Comparison of ENCODE assay signal across 3 cellular contexts in the genomic region with DNA sequence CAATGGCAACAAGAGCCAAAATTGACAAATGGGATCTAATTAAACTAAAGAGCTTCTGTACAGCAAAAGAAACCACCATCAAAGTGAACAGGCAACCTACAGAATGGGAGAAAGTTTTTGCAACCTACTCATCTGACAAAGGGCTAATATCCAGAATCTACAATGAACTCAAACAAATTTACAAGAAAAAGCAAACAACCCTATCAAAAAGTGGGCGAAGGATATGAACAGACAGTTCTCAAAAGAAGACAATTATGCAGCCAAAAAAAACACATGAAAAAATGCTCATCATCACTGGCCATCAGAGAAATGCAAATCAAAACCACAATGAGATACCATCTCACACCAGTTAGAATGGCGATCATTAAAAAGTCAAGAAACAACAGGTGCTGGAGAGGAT. TPM values are rescaled to one million over a fixed set of nuclear protein-coding genes. Genes with fewer than 3 reads are reported as not detected.
"Had no signal": no experiment of that assay in that cellular context is flagged by ENCODE, and none has a peak within 500 bp of the region (broad histone marks: within the 10 kb centered on the region; RNA-seq: fewer than 3 reads in every experiment).

No MANE protein-coding gene starts in this region.

RNA-seq across cellular contexts. Expression of gene CD248, which starts 3.4 kb away (rescaled TPM):
- total RNA-seq: H4, HT1080 had no signal

RNA-seq across cellular contexts. Expression of gene TMEM151A, which starts 28.6 kb away (rescaled TPM):
- total RNA-seq: HT1080 had no signal
- polyA plus RNA-seq: IgD-negative memory B cell had no signal
